In the genomic region with DNA sequence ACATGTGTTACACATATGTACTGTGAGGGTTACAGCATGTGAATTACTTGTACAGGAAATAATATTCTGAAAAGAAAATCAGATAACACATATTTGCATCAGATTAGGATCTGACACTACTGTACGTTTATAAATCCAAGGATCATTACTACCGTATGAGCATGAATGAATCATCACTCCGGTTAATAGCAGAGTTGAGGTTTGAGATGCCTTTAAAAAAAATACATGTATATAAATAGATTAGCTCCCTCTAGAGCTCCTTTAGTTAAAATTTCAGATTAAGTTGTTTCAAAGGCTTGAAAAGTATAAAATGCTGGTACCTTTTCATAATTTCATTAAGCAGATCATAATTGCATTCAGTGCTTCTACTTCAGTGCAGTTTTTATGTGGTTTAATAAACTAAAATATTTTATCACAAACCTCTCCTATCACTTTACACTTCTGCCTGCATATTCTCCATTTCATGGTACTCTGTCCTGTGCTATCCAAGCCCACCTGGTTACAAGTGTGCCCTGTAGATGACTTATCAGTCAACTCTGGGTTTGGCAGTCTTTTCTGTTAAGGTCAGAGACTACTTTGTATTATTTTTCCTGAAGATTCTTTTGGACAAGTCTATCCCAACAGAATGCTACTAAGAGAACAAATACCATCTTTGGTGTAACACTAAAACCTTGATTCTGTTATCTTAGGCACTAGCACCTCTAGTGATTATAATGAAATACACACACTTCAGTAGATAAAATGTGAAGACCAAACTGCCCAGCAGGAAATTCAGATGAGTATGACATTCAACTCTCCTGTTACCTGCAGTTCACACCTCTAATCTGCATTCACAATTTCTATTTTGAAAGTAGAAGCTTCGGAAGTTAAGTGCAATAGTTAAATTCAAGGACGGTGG, we compare ENCODE assay signal across 11 cellular contexts. TPM values are rescaled to one million over a fixed set of nuclear protein-coding genes. Genes with fewer than 3 reads are reported as not detected.
A peak's percentile ranks its signal among the peaks of the same experiment; 100 is the strongest.
DNase-seq lines count a peak whose midpoint lies in the region; ATAC-seq and TF ChIP-seq lines count a peak whose summit lies in the region.
"Had no signal": no experiment of that assay in that cellular context is flagged by ENCODE, and none has a peak within 500 bp of the region (broad histone marks: within the 10 kb centered on the region; RNA-seq: fewer than 3 reads in every experiment).

No MANE protein-coding gene starts in this region.

- no peak overlapping the region for H2BK15ac ChIP-seq in neuronal stem cell (ENCODE audit: low read length)

- no peak overlapping the region for H3K27ac ChIP-seq in cardiac muscle cell
- H3K27ac ChIP-seq in RWPE1, result no peak overlapping the region
- no peak overlapping the region for H3K27ac ChIP-seq in neuronal stem cell (replicated peaks; ENCODE audit: low read length)
- H3K27ac ChIP-seq in right cardiac atrium (ENCODE audit: low read length), result no peak overlapping the region
- H3K27ac ChIP-seq: coronary artery, HL-60, parathyroid adenoma had no signal

- no peak overlapping the region for H3K4ac ChIP-seq in neuronal stem cell (ENCODE audit: low read length)

- no peaks in the 10 kb centered on the region for H3K36me3 ChIP-seq in cardiac muscle cell
- no peaks in the 10 kb centered on the region for H3K36me3 ChIP-seq in neuronal stem cell (replicated peaks in 1 of 2; ENCODE audit: control insufficient read depth in 2 of 2, insufficient read depth in 2 of 2, low read length in 2 of 2)

- no peak overlapping the region for H2AFZ ChIP-seq in neuronal stem cell (ENCODE audit: low read length)
- H2AFZ ChIP-seq: parathyroid adenoma had no signal

- H3K4me1 ChIP-seq in cardiac muscle cell (ENCODE audit: low read depth) (no peaks in the 10 kb centered on the region), neuronal stem cell (ENCODE audit: control insufficient read depth in 2 of 2, insufficient read depth in 1 of 2, low read depth in 1 of 2, low read length in 2 of 2) (peaks cover 0 to 7% of the 10 kb centered on the region in 2 donors), right cardiac atrium (ENCODE audit: control insufficient read depth, insufficient read depth, low read length) (no peaks in the 10 kb centered on the region)
- H3K4me1 ChIP-seq: parathyroid adenoma had no signal

- H3K14ac ChIP-seq in neuronal stem cell (ENCODE audit: low read length), result no peak overlapping the region

- no peak for ATAC-seq in right cardiac atrium

- no peak overlapping the region for H3K23ac ChIP-seq in neuronal stem cell (ENCODE audit: low read depth, low read length, poor library complexity)

- H3K4me2 ChIP-seq in neuronal stem cell (ENCODE audit: insufficient read depth, low read length, poor library complexity, severe bottlenecking), result no peak overlapping the region

- no peak overlapping the region for H2BK5ac ChIP-seq in neuronal stem cell (ENCODE audit: low read length)

- H3K9me3 ChIP-seq in cardiac muscle cell (ENCODE audit: low read depth) (no peaks in the 10 kb centered on the region), neuronal stem cell (replicated peaks in 1 of 2; ENCODE audit: control insufficient read depth in 2 of 2, insufficient read depth in 1 of 2, low read depth in 1 of 2, low read length in 2 of 2) (peaks cover 0 to 5% of the 10 kb centered on the region in 2 donors), right cardiac atrium (ENCODE audit: control insufficient read depth, low read length) (no peaks in the 10 kb centered on the region)

- H3K18ac ChIP-seq in neuronal stem cell (ENCODE audit: low read length), result no peak overlapping the region

- intact Hi-C loops in cardiac septum (cut with DNase I) (no loop called here), right cardiac atrium (cut with DNase I) (loop anchor here in 2 of 4 donors (10.0 kb wide), 2 partner anchors 175 to 185 kb away; no protein-coding TSS in a partner anchor)

- H2BK120ac ChIP-seq in neuronal stem cell (ENCODE audit: low read depth, low read length), result no peak overlapping the region

- POLR2A ChIA-PET in RWPE1 (lab: Yijun Ruan, JAX; ENCODE audit: low non-redundant PET), result no interaction called here

- H3K9ac ChIP-seq in neuronal stem cell (ENCODE audit: low read depth, low read length, poor library complexity), result no peak overlapping the region
- H3K9ac ChIP-seq: parathyroid adenoma had no signal

- TF ChIP-seq CTCF in cardiac muscle cell (IDR thresholded peaks at IDR 0.05; ENCODE audit: low read depth, low read length) (peak; percentile 16), RWPE1 (conservative IDR thresholded peaks at IDR 0.05; ENCODE audit: low read depth) (0 out of 2 replicates have a peak, but pooled peaks have one; percentile 6), fibroblast of mammary gland (conservative IDR thresholded peaks at IDR 0.05; ENCODE audit: control insufficient read depth, insufficient read depth, low read depth, low read length) (peak; percentile 21)

- H2AK5ac ChIP-seq in neuronal stem cell (ENCODE audit: low read depth, low read length), result no peak overlapping the region

- H4K8ac ChIP-seq in neuronal stem cell (ENCODE audit: low read depth, low read length), result no peak overlapping the region

- H3K4me3 ChIP-seq in cardiac muscle cell (no peak overlapping the region), fibroblast of mammary gland (ENCODE audit: control insufficient read depth, low read depth, low read length) (no peak overlapping the region), neuronal stem cell (ENCODE audit: low read length in 2 of 2) (no peak overlapping the region), right cardiac atrium (ENCODE audit: low read length) (no peak overlapping the region)
- H3K4me3 ChIP-seq: coronary artery had no signal

- CTCF ChIA-PET in RWPE1 (lab: Yijun Ruan, JAX), result interaction anchor here (1.2 kb wide), 1 partner anchor 14 kb away, joined by 5 read pairs; no protein-coding TSS in a partner anchor

- H2BK12ac ChIP-seq in neuronal stem cell (ENCODE audit: low read length), result no peak overlapping the region

- H4K91ac ChIP-seq in neuronal stem cell (ENCODE audit: low read depth, low read length, poor library complexity), result no peak overlapping the region

- WGBS in neuronal stem cell (ENCODE audit: extremely low coverage in 2 of 2, insufficient read length in 2 of 2, insufficient replicate concordance in 1 of 2), 2 donors, result no CpG with 5 or more reads among the region's 5 CpGs
- 48% methylated on average over 5 of the region's 5 CpGs for WGBS in right cardiac atrium

- no peaks in the 10 kb centered on the region for H3K27me3 ChIP-seq in cardiac muscle cell
- no peaks in the 10 kb centered on the region for H3K27me3 ChIP-seq in neuronal stem cell (ENCODE audit: control insufficient read depth in 3 of 3, insufficient read depth in 3 of 3, low read depth in 1 of 3, low read length in 3 of 3)
- H3K27me3 ChIP-seq in right cardiac atrium (ENCODE audit: control insufficient read depth, insufficient read depth), result no peaks in the 10 kb centered on the region

- H3K79me1 ChIP-seq in neuronal stem cell (ENCODE audit: low read depth, low read length), result no peaks in the 10 kb centered on the region

- DNase-seq in cardiac muscle cell (ENCODE audit: low read depth in 1 of 2, low spot score in 1 of 2) (peak in 1 of 2 donors; percentile 46), cardiac septum (ENCODE audit: low spot score) (no peak), RWPE1 (ENCODE audit: low spot score) (peak; percentile 69), fibroblast of mammary gland (ENCODE audit: low read depth) (peak; percentile 84), neuronal stem cell (ENCODE audit: low spot score) (no peak), DMS79 (lab: John Stamatoyannopoulos, UW) (no peak), right cardiac atrium (no peak)
- no peak for DNase-seq in activated CD4-positive, alpha-beta T cell treated with anti-CD3 and anti-CD28 coated beads, Interleukin-2, amount 50 U/mL, for 4 hours

RNA-seq across cellular contexts. Expression of a gene that starts 48.0 kb away (rescaled TPM):
- 0.35 and 1.1 TPM in 2 replicates for total RNA-seq in cardiac muscle cell
- polyA plus RNA-seq in cardiac muscle cell, result 0.31 and 0.64 TPM in 2 replicates
- 0.73 TPM for total RNA-seq in cardiac septum
- polyA plus RNA-seq in neuronal stem cell (2013, experiment 1 of 2), result under 0.01 TPM
- under 0.01 TPM for polyA plus RNA-seq in neuronal stem cell (2013, experiment 2 of 2)
- total RNA-seq in right cardiac atrium, result under 1 TPM; 0.40 to 0.57 (median 0.53) TPM
- 0.16 TPM for polyA plus RNA-seq in right cardiac atrium

Comparison
In these comparisons a context has a peak if more than half of its experiments do, and no peak if none do; other contexts are left out.
1. DNase-seq: peak in RWPE1 (single experiment) and fibroblast of mammary gland (single experiment); none in cardiac septum (single experiment), neuronal stem cell (single experiment), DMS79 (single experiment), activated CD4-positive, alpha-beta T cell treated with anti-CD3 and anti-CD28 coated beads, Interleukin-2, amount 50 U/mL, for 4 hours (0 of 2) and right cardiac atrium (0 of 3).
2. Peak in every context shown above with its lines, with median percentiles within 50 percentile points of each other: CTCF ChIP-seq.